In the genomic region with DNA sequence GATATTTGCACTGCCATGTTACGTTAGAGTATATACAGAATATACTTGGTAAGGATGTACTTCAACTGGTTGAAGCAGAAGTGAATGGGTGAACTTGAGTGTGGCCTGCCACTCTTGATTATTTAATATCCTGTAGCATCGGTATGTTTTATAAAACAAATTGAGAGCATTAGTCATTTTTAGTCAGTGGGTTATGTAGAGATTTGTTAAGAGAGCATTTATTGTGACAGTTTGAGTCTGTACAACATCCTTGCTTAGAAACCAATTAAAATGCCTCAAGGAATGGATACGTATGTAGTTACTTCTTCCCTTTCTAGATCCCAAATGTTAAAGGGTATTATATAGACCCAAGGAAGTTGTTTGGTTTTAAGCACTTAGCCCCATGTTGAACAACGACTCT, we compare ENCODE assay signal across 33 cellular contexts.
"Had no signal": no experiment of that assay in that cellular context is flagged by ENCODE, and none has a peak within 500 bp of the region (broad histone marks: within the 10 kb centered on the region; RNA-seq: fewer than 3 reads in every experiment).

No MANE protein-coding gene starts in this region.

- H3K27me3 Mint-ChIP-seq: activated CD4-positive, alpha-beta memory T cell treated with anti-CD3 and anti-CD28 coated beads, Interleukin-2, amount 10 ng/mL, durations not matched to agents 7 days and 5 days; activated CD4-positive, alpha-beta T cell treated with anti-CD3 and anti-CD28 coated beads, Interleukin-2, amount 10 ng/mL, durations not matched to agents 7 days and 5 days; activated naive CD4-positive, alpha-beta T cell treated with anti-CD3 and anti-CD28 coated beads, Interleukin-2, amount 50 U/mL, for 24 hours; activated naive CD8-positive, alpha-beta T cell treated with anti-CD3 and anti-CD28 coated beads, Interleukin-2, amount 50 U/mL, for 24 hours; activated T-cell treated with anti-CD3 and anti-CD28 coated beads, Interleukin-2, amount 50 U/mL, for 24 hours; stimulated activated memory B cell treated with anti-CD40 and anti-IgM and Interleukin-4, amounts not matched to agents 10 μg/mL and 1 μg/mL and 100 μg/mL, for 72 hours had no signal

- H3K4me1 Mint-ChIP-seq: nephron had no signal

- DNase-seq: activated CD4-positive, alpha-beta memory T cell treated with anti-CD3 and anti-CD28 coated beads, Interleukin-2, amount 10 ng/mL, durations not matched to agents 7 days and 5 days; activated CD4-positive, alpha-beta T cell treated with anti-CD3 and anti-CD28 coated beads for 1 hour; activated CD4-positive, alpha-beta T cell treated with anti-CD3 and anti-CD28 coated beads, Interleukin-2, amount 10 ng/mL, durations not matched to agents 7 days and 5 days; activated CD8-positive, alpha-beta memory T cell treated with anti-CD3 and anti-CD28 coated beads, Interleukin-2, amount 50 U/mL, for 48 hours; activated naive CD8-positive, alpha-beta T cell treated with anti-CD3 and anti-CD28 coated beads, Interleukin-2, amount 50 U/mL, for 24 hours; activated T-cell treated with anti-CD3 and anti-CD28 coated beads, Interleukin-2, amount 50 U/mL, for 24 hours; amygdala; central memory CD4-positive, alpha-beta T cell; esophagus squamous epithelium; foreskin melanocyte; left lung; lower lobe of right lung; mucosa of descending colon; ovary; retina; sigmoid colon; small intestine; stimulated activated CD4-positive, alpha-beta T cell treated with anti-CD3 and anti-CD28 coated beads, Interleukin-1b, Interleukin-23, amount 100 ng/mL, for 48 hours; stimulated activated CD4-positive, alpha-beta T cell treated with anti-CD3 and anti-CD28 coated beads, Interleukin-4, amount 100 ng/mL, for 4 hours; stimulated activated CD8-positive, alpha-beta memory T cell treated with anti-CD3 and anti-CD28 coated beads, Interleukin-4, amount 100 ng/mL, for 48 hours; stomach; T-helper 9 cell; tibial artery; upper lobe of right lung; WERI-Rb-1 had no signal

- H3K9me3 ChIP-seq: esophagus squamous epithelium, left lung, lower lobe of right lung, mucosa of descending colon, ovary, prostate gland, sigmoid colon, stomach, suprapubic skin, tibial artery, upper lobe of right lung had no signal

- FAIRE-seq: islet of Langerhans, small intestine, TTC549 had no signal

- H3K27ac ChIP-seq: esophagus squamous epithelium, left lung, lower lobe of right lung, ovary, prostate gland, sigmoid colon, stomach, suprapubic skin, tibial artery, upper lobe of right lung, WERI-Rb-1 had no signal

- H3K27me3 ChIP-seq: esophagus squamous epithelium, left lung, ovary, sigmoid colon, stomach, suprapubic skin, tibial artery, upper lobe of right lung had no signal

- ATAC-seq: activated naive CD8-positive, alpha-beta T cell treated with anti-CD3 and anti-CD28 coated beads, Interleukin-2, amount 50 U/mL, for 24 hours; lower lobe of right lung; mucosa of descending colon; stimulated activated memory B cell treated with anti-CD40 and anti-IgM and Interleukin-4, amounts not matched to agents 10 μg/mL and 1 μg/mL and 100 μg/mL, for 72 hours had no signal

- H3K36me3 ChIP-seq: ovary, prostate gland, upper lobe of right lung had no signal

- H3K27ac Mint-ChIP-seq: activated CD4-positive, alpha-beta memory T cell treated with anti-CD3 and anti-CD28 coated beads, Interleukin-2, amount 10 ng/mL, durations not matched to agents 7 days and 5 days; activated CD4-positive, alpha-beta T cell treated with anti-CD3 and anti-CD28 coated beads, Interleukin-2, amount 10 ng/mL, durations not matched to agents 7 days and 5 days; activated naive CD4-positive, alpha-beta T cell treated with anti-CD3 and anti-CD28 coated beads, Interleukin-2, amount 50 U/mL, for 24 hours; activated naive CD8-positive, alpha-beta T cell treated with anti-CD3 and anti-CD28 coated beads, Interleukin-2, amount 50 U/mL, for 24 hours; activated T-cell treated with anti-CD3 and anti-CD28 coated beads, Interleukin-2, amount 50 U/mL, for 24 hours; activated T-helper 2 cell treated with anti-CD3 and anti-CD28 coated beads, Interferon-gamma antibody, Interleukin-2, Interleukin-4, amounts not matched to agents 10 μg/mL and 5 μg/mL and 100 μg/mL, durations not matched to agents 14 hours and 24 hours and 36 hours; nephron had no signal

- H3K4me1 ChIP-seq: esophagus squamous epithelium, lower lobe of right lung, prostate gland, sigmoid colon, suprapubic skin, tibial artery, upper lobe of right lung had no signal

- H3K9me3 Mint-ChIP-seq: activated CD4-positive, alpha-beta memory T cell treated with anti-CD3 and anti-CD28 coated beads, Interleukin-2, amount 10 ng/mL, durations not matched to agents 7 days and 5 days; activated naive CD4-positive, alpha-beta T cell treated with anti-CD3 and anti-CD28 coated beads, Interleukin-2, amount 50 U/mL, for 24 hours; activated naive CD8-positive, alpha-beta T cell treated with anti-CD3 and anti-CD28 coated beads, Interleukin-2, amount 50 U/mL, for 24 hours; activated T-cell treated with anti-CD3 and anti-CD28 coated beads, Interleukin-2, amount 50 U/mL, for 24 hours; activated T-helper 2 cell treated with anti-CD3 and anti-CD28 coated beads, Interferon-gamma antibody, Interleukin-2, Interleukin-4, amounts not matched to agents 10 μg/mL and 5 μg/mL and 100 μg/mL, durations not matched to agents 14 hours and 24 hours and 36 hours; nephron; stimulated activated memory B cell treated with anti-CD40 and anti-IgM and Interleukin-4, amounts not matched to agents 10 μg/mL and 1 μg/mL and 100 μg/mL, for 72 hours had no signal

- H3K4me3 ChIP-seq: esophagus squamous epithelium, left lung, lower lobe of right lung, mucosa of descending colon, ovary, prostate gland, sigmoid colon, stomach, suprapubic skin, tibial artery, upper lobe of right lung had no signal

- H3K4me3 Mint-ChIP-seq: activated CD4-positive, alpha-beta memory T cell treated with anti-CD3 and anti-CD28 coated beads, Interleukin-2, amount 10 ng/mL, durations not matched to agents 7 days and 5 days; activated CD4-positive, alpha-beta T cell treated with anti-CD3 and anti-CD28 coated beads, Interleukin-2, amount 10 ng/mL, durations not matched to agents 7 days and 5 days; activated naive CD4-positive, alpha-beta T cell treated with anti-CD3 and anti-CD28 coated beads, Interleukin-2, amount 50 U/mL, for 24 hours; activated naive CD8-positive, alpha-beta T cell treated with anti-CD3 and anti-CD28 coated beads, Interleukin-2, amount 50 U/mL, for 24 hours; activated T-cell treated with anti-CD3 and anti-CD28 coated beads, Interleukin-2, amount 50 U/mL, for 24 hours; nephron; stimulated activated memory B cell treated with anti-CD40 and anti-IgM and Interleukin-4, amounts not matched to agents 10 μg/mL and 1 μg/mL and 100 μg/mL, for 72 hours had no signal
